In the genomic region with DNA sequence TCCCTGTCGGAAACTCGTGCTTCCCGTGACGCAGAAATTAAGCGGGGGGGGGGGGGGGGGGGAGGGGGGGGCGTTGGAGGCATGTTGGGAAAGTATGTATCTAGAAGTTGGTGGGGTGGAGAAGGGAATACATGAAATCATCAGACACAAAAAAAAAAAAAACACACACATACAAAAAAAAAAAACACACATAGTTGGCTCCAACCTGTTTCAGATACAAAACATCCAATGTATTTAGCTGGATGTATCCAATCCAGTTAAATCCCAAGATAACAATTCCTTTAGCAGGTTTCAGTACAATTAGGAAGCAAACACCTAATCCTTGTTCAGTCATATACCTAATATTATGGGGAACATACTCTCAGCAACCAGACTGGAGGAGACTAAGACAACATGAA, we compare ENCODE assay signal across 8 cellular contexts. TPM values are rescaled to one million over a fixed set of nuclear protein-coding genes. Genes with fewer than 3 reads are reported as not detected.
A peak's percentile ranks its signal among the peaks of the same experiment; 100 is the strongest.
DNase-seq lines count a peak whose midpoint lies in the region; ATAC-seq, FAIRE-seq and TF ChIP-seq lines count a peak whose summit lies in the region.

No MANE protein-coding gene starts in this region.

- no peak for FAIRE-seq in kidney (lab: Jason Lieb, UNC)

- peaks cover 24% of the 10 kb centered on the region for H3K4me1 Mint-ChIP-seq in T-helper 1 cell treated with Interleukin-12 subunit alpha and Interleukin-12 subunit beta and Interleukin-4 antibody, amounts not matched to agents 30 μg/mL and 1 μg/mL, for 36 hours (ENCODE audit: low read depth)
- H3K4me1 Mint-ChIP-seq in activated naive CD8-positive, alpha-beta T cell treated with anti-CD3 and anti-CD28 coated beads, Interleukin-2, amount 10 ng/mL, durations not matched to agents 7 days and 5 days: peaks cover 24% of the 10 kb centered on the region

- H3K4me3 Mint-ChIP-seq in T-helper 1 cell treated with Interleukin-12 subunit alpha and Interleukin-12 subunit beta and Interleukin-4 antibody, amounts not matched to agents 30 μg/mL and 1 μg/mL, for 36 hours: peak overlapping the region; percentile 83
- H3K4me3 Mint-ChIP-seq in activated naive CD8-positive, alpha-beta T cell treated with anti-CD3 and anti-CD28 coated beads, Interleukin-2, amount 10 ng/mL, durations not matched to agents 7 days and 5 days: peak overlapping the region; percentile 89

- no peaks in the 10 kb centered on the region for H3K27me3 ChIP-seq in subcutaneous abdominal adipose tissue (ENCODE audit: control insufficient read depth in 5 of 5, insufficient read depth in 4 of 5, low read length in 5 of 5)

- no peak for TF ChIP-seq CTCF in kidney (IDR thresholded peaks at IDR 0.05; ENCODE audit: borderline replicate concordance, extremely low read depth, insufficient read depth)

- no peaks in the 10 kb centered on the region for H3K36me3 Mint-ChIP-seq in T-helper 1 cell treated with Interleukin-12 subunit alpha and Interleukin-12 subunit beta and Interleukin-4 antibody, amounts not matched to agents 30 μg/mL and 1 μg/mL, for 36 hours (ENCODE audit: low read depth)
- H3K36me3 Mint-ChIP-seq in activated naive CD8-positive, alpha-beta T cell treated with anti-CD3 and anti-CD28 coated beads, Interleukin-2, amount 10 ng/mL, durations not matched to agents 7 days and 5 days: no peaks in the 10 kb centered on the region

- H3K4me3 ChIP-seq in kidney (ENCODE audit: low read length in 2 of 2) (peak overlapping the region; percentile 72 to 87), subcutaneous abdominal adipose tissue (ENCODE audit: low read depth in 1 of 5, low read length in 5 of 5) (peak overlapping the region; percentile 79 to 94 (median 89))

- ATAC-seq in activated naive CD8-positive, alpha-beta T cell treated with anti-CD3 and anti-CD28 coated beads, Interleukin-2, amount 10 ng/mL, durations not matched to agents 7 days and 5 days (ENCODE audit: low read depth): no peak
- no peak for ATAC-seq in HG02840 (IDR thresholded peaks at IDR 0.05; ENCODE audit: low FRiP score, unreplicated experiment)

- peaks cover 4 to 7% of the 10 kb centered on the region in 2 donors for H3K4me1 ChIP-seq in kidney (ENCODE audit: control insufficient read depth in 1 of 2, insufficient read depth in 1 of 2, low read depth in 1 of 2, low read length in 2 of 2)
- peaks cover 2 to 30% (median 24%) of the 10 kb centered on the region in 5 donors for H3K4me1 ChIP-seq in subcutaneous abdominal adipose tissue (ENCODE audit: control insufficient read depth in 5 of 5, insufficient read depth in 5 of 5, low read length in 5 of 5)

- DNase-seq in T-helper 1 cell (no peak), kidney (no peak), NCI-H1092 (lab: John Stamatoyannopoulos, UW) (no peak), GDM1 (lab: John Stamatoyannopoulos, UW) (no peak)
- DNase-seq in activated naive CD8-positive, alpha-beta T cell treated with anti-CD3 and anti-CD28 coated beads, Interleukin-2, amount 10 ng/mL, durations not matched to agents 7 days and 5 days: no peak

- no peaks in the 10 kb centered on the region for H3K36me3 ChIP-seq in kidney (ENCODE audit: control insufficient read depth in 1 of 2, insufficient read depth in 2 of 2, low read length in 2 of 2)
- H3K36me3 ChIP-seq in subcutaneous abdominal adipose tissue (ENCODE audit: control insufficient read depth in 5 of 5, insufficient read depth in 5 of 5, low read length in 5 of 5): no peaks in the 10 kb centered on the region

- intact Hi-C loops in kidney (cut with DNase I): no loop called here

- H3K9ac ChIP-seq in kidney (ENCODE audit: low read length in 2 of 2) (peak overlapping the region in 1 of 2 donors; percentile 85), subcutaneous abdominal adipose tissue (ENCODE audit: low read length in 5 of 5) (peak overlapping the region in 1 of 5 donors; percentile 84)

- no peaks in the 10 kb centered on the region for H3K9me3 ChIP-seq in kidney (ENCODE audit: control insufficient read depth in 1 of 2, low read length in 2 of 2)
- H3K9me3 ChIP-seq in subcutaneous abdominal adipose tissue (ENCODE audit: control insufficient read depth in 5 of 5, low read length in 5 of 5): no peaks in the 10 kb centered on the region

- POLR2A ChIA-PET in activated naive CD8-positive, alpha-beta T cell treated with anti-CD3 and anti-CD28 coated beads, Interleukin-2, amount 10 ng/mL, durations not matched to agents 7 days and 5 days (lab: Charles Lee): interaction anchor here (0.6 to 1.4 kb wide), 2 partner anchors 50 to 312 kb away, joined by 3 to 4 read pairs; no protein-coding TSS in a partner anchor

- H3K27ac ChIP-seq in kidney (ENCODE audit: low read depth in 2 of 2, low read length in 2 of 2) (peak overlapping the region; percentile 94 to 97), subcutaneous abdominal adipose tissue (ENCODE audit: low read depth, low read length) (peak overlapping the region; percentile 84)

- no peaks in the 10 kb centered on the region for H3K9me3 Mint-ChIP-seq in T-helper 1 cell treated with Interleukin-12 subunit alpha and Interleukin-12 subunit beta and Interleukin-4 antibody, amounts not matched to agents 30 μg/mL and 1 μg/mL, for 36 hours
- no peaks in the 10 kb centered on the region for H3K9me3 Mint-ChIP-seq in activated naive CD8-positive, alpha-beta T cell treated with anti-CD3 and anti-CD28 coated beads, Interleukin-2, amount 10 ng/mL, durations not matched to agents 7 days and 5 days

- H3K27me3 Mint-ChIP-seq in T-helper 1 cell treated with Interleukin-12 subunit alpha and Interleukin-12 subunit beta and Interleukin-4 antibody, amounts not matched to agents 30 μg/mL and 1 μg/mL, for 36 hours (ENCODE audit: low read depth): no peaks in the 10 kb centered on the region
- no peaks in the 10 kb centered on the region for H3K27me3 Mint-ChIP-seq in activated naive CD8-positive, alpha-beta T cell treated with anti-CD3 and anti-CD28 coated beads, Interleukin-2, amount 10 ng/mL, durations not matched to agents 7 days and 5 days

- H3K27ac Mint-ChIP-seq in T-helper 1 cell treated with Interleukin-12 subunit alpha and Interleukin-12 subunit beta and Interleukin-4 antibody, amounts not matched to agents 30 μg/mL and 1 μg/mL, for 36 hours: peak overlapping the region; percentile 89
- peak overlapping the region; percentile 88 for H3K27ac Mint-ChIP-seq in activated naive CD8-positive, alpha-beta T cell treated with anti-CD3 and anti-CD28 coated beads, Interleukin-2, amount 10 ng/mL, durations not matched to agents 7 days and 5 days

RNA-seq across cellular contexts. Expression of gene FAM222B, which starts 29.6 kb away (rescaled TPM):
- 10 to 100 TPM; 17.0 to 21.2 TPM for total RNA-seq in activated naive CD8-positive, alpha-beta T cell treated with anti-CD3 and anti-CD28 coated beads, Interleukin-2, amount 10 ng/mL, durations not matched to agents 7 days and 5 days
- 31.0 TPM for total RNA-seq in kidney
- polyA plus RNA-seq in kidney (ENCODE audit: insufficient read depth, low read depth, low replicate concordance): 13.0 TPM

RNA-seq across cellular contexts. Expression of gene ERAL1, which starts 41.8 kb away (rescaled TPM):
- 10 to 100 TPM; 34.3 to 37.6 TPM for total RNA-seq in activated naive CD8-positive, alpha-beta T cell treated with anti-CD3 and anti-CD28 coated beads, Interleukin-2, amount 10 ng/mL, durations not matched to agents 7 days and 5 days
- total RNA-seq in kidney: 29.5 TPM
- polyA plus RNA-seq in kidney (ENCODE audit: insufficient read depth, low read depth, low replicate concordance): 71.6 TPM
